8 cellular contexts compared by ENCODE assay signal in genomic region chr17:40818733-40819527, GRCh38. TPM values are rescaled to one million over a fixed set of nuclear protein-coding genes. Genes with fewer than 3 reads are reported as not detected.
DNase-seq lines count a peak whose midpoint lies in the region; ATAC-seq and TF ChIP-seq lines count a peak whose summit lies in the region.

No MANE protein-coding gene starts in this region.

- no peak overlapping the region for H3K27ac ChIP-seq in ectodermal cell (ENCODE audit: insufficient read depth, low read depth, low read length, poor library complexity, severe bottlenecking)

- intact Hi-C loops in activated CD8-positive, alpha-beta T cell treated with anti-CD3 and anti-CD28 coated beads for 36 hours (cut with micrococcal nuclease), result no loop called here

- H3K27me3 ChIP-seq in ectodermal cell (ENCODE audit: control insufficient read depth, insufficient read depth, low read length, poor library complexity, severe bottlenecking), result peaks cover 25% of the 10 kb centered on the region

- H3K9me3 Mint-ChIP-seq in activated CD8-positive, alpha-beta T cell treated with anti-CD3 and anti-CD28 coated beads for 36 hours, result no peaks in the 10 kb centered on the region

- H3K36me3 ChIP-seq in ectodermal cell (ENCODE audit: control insufficient read depth, insufficient read depth, low read length), result peaks cover 3% of the 10 kb centered on the region

- H3K36me3 Mint-ChIP-seq in activated CD8-positive, alpha-beta T cell treated with anti-CD3 and anti-CD28 coated beads for 36 hours (ENCODE audit: low read depth), result peaks cover 22% of the 10 kb centered on the region

- POLR2A ChIA-PET in activated CD8-positive, alpha-beta T cell treated with anti-CD3 and anti-CD28 coated beads for 36 hours (lab: Charles Lee), result interaction anchor here (0.9 to 1.5 kb wide), 6 partner anchors 48 to 870 kb away, joined by 3 to 4 read pairs (median 3); partner anchors contain the start of genes EIF1, KRT12 and TOP2A

- peak; percentile 76 for ATAC-seq in HG03460 (IDR thresholded peaks at IDR 0.05; ENCODE audit: unreplicated experiment)
- ATAC-seq in activated CD8-positive, alpha-beta T cell treated with anti-CD3 and anti-CD28 coated beads for 36 hours, result peak; percentile 87

- CTCF ChIA-PET in activated CD8-positive, alpha-beta T cell treated with anti-CD3 and anti-CD28 coated beads for 36 hours (lab: Charles Lee), result interaction anchor here (0.7 to 1.9 kb wide), 13 partner anchors 9 to 845 kb away, joined by 3 to 8 read pairs (median 4); partner anchors contain the start of gene SMARCE1

- H3K4me1 ChIP-seq in ectodermal cell (ENCODE audit: control insufficient read depth, insufficient read depth, low read length), result no peaks in the 10 kb centered on the region

- peak overlapping the region; percentile 95 for H3K4me3 Mint-ChIP-seq in activated CD8-positive, alpha-beta T cell treated with anti-CD3 and anti-CD28 coated beads for 36 hours

- peaks cover 8% of the 10 kb centered on the region for H3K27me3 Mint-ChIP-seq in activated CD8-positive, alpha-beta T cell treated with anti-CD3 and anti-CD28 coated beads for 36 hours

- peak overlapping the region; percentile 63 for H3K4me3 ChIP-seq in ectodermal cell (ENCODE audit: insufficient read depth, low read depth, low read length)

- H3K27ac Mint-ChIP-seq in activated CD8-positive, alpha-beta T cell treated with anti-CD3 and anti-CD28 coated beads for 36 hours, result peak overlapping the region; percentile 96

- H3K9me3 ChIP-seq in ectodermal cell (ENCODE audit: control insufficient read depth, low read length), result no peaks in the 10 kb centered on the region

- peaks cover 21% of the 10 kb centered on the region for H3K4me1 Mint-ChIP-seq in activated CD8-positive, alpha-beta T cell treated with anti-CD3 and anti-CD28 coated beads for 36 hours (ENCODE audit: low read depth)

- 1 to 3% methylated on average over 71 to 73 of the region's 73 CpGs for WGBS in ectodermal cell, 2 experiments

- no peak for TF ChIP-seq CTCF in activated CD8-positive, alpha-beta T cell treated with anti-CD3 and anti-CD28 coated beads for 36 hours (IDR thresholded peaks at IDR 0.05)

- peak; percentile 91 for DNase-seq in AG20443 (ENCODE audit: low spot score)
- peak; percentile 48 for DNase-seq in GM19240 (ENCODE audit: insufficient read length, low spot score)
- DNase-seq in NCI-H82 (lab: John Stamatoyannopoulos, UW), result peak; percentile 78
- DNase-seq in activated CD8-positive, alpha-beta T cell treated with anti-CD3 and anti-CD28 coated beads for 36 hours, result peak; percentile 90
- DNase-seq in lung microvascular endothelial cell (ENCODE audit: low read depth in 2 of 2), result peak; percentile 89
- DNase-seq in stimulated activated CD4-positive, alpha-beta T cell treated with anti-CD3 and anti-CD28 coated beads, TNF-alpha, amount 100 ng/mL, for 4 hours (ENCODE audit: low read depth in 3 of 3), result peak; percentile 65 to 75 (median 68)

RNA-seq across cellular contexts. Expression of gene KRT10, which starts 3.5 kb away (rescaled TPM):
- total RNA-seq in activated CD8-positive, alpha-beta T cell treated with anti-CD3 and anti-CD28 coated beads for 36 hours, result 10 to 100 TPM; 26.9 to 31.3 TPM
- 49.9 TPM for polyA plus RNA-seq in ectodermal cell (2013, experiment 1 of 4)
- polyA plus RNA-seq in ectodermal cell (2013, experiment 2 of 4), result 54.2 TPM
- 77.4 TPM for polyA plus RNA-seq in ectodermal cell (2013, experiment 3 of 4)
- 73.3 TPM for polyA plus RNA-seq in ectodermal cell (2013, experiment 4 of 4)
- 1.6 and 3.3 TPM in 2 replicates for total RNA-seq in lung microvascular endothelial cell

RNA-seq across cellular contexts. Expression of gene KRT28, which starts 19.2 kb away (rescaled TPM):
- not detected for total RNA-seq in activated CD8-positive, alpha-beta T cell treated with anti-CD3 and anti-CD28 coated beads for 36 hours
- not detected for polyA plus RNA-seq in ectodermal cell (2013, experiment 1 of 4)
- polyA plus RNA-seq in ectodermal cell (2013, experiment 2 of 4), result not detected
- not detected for polyA plus RNA-seq in ectodermal cell (2013, experiment 3 of 4)
- polyA plus RNA-seq in ectodermal cell (2013, experiment 4 of 4), result not detected
- total RNA-seq in lung microvascular endothelial cell, result not detected in 2 replicates

RNA-seq across cellular contexts. Expression of gene KRT27, which starts 36.6 kb away (rescaled TPM):
- total RNA-seq in activated CD8-positive, alpha-beta T cell treated with anti-CD3 and anti-CD28 coated beads for 36 hours, result not detected
- not detected for polyA plus RNA-seq in ectodermal cell (2013, experiment 1 of 4)
- polyA plus RNA-seq in ectodermal cell (2013, experiment 2 of 4), result not detected
- not detected for polyA plus RNA-seq in ectodermal cell (2013, experiment 3 of 4)
- polyA plus RNA-seq in ectodermal cell (2013, experiment 4 of 4), result not detected
- not detected in 2 replicates for total RNA-seq in lung microvascular endothelial cell

RNA-seq across cellular contexts. Expression of gene KRT26, which starts 46.9 kb away (rescaled TPM):
- total RNA-seq in activated CD8-positive, alpha-beta T cell treated with anti-CD3 and anti-CD28 coated beads for 36 hours, result not detected
- polyA plus RNA-seq in ectodermal cell (2013, experiment 1 of 4), result not detected
- not detected for polyA plus RNA-seq in ectodermal cell (2013, experiment 2 of 4)
- polyA plus RNA-seq in ectodermal cell (2013, experiment 3 of 4), result not detected
- not detected for polyA plus RNA-seq in ectodermal cell (2013, experiment 4 of 4)
- total RNA-seq in lung microvascular endothelial cell, result not detected in 2 replicates

RNA-seq across cellular contexts. Expression of gene KRT12, which starts 48.1 kb away (rescaled TPM):
- total RNA-seq in activated CD8-positive, alpha-beta T cell treated with anti-CD3 and anti-CD28 coated beads for 36 hours, result not detected
- not detected for polyA plus RNA-seq in ectodermal cell (2013, experiment 1 of 4)
- polyA plus RNA-seq in ectodermal cell (2013, experiment 2 of 4), result not detected
- not detected for polyA plus RNA-seq in ectodermal cell (2013, experiment 3 of 4)
- not detected for polyA plus RNA-seq in ectodermal cell (2013, experiment 4 of 4)
- not detected in 2 replicates for total RNA-seq in lung microvascular endothelial cell
